ENCODE assay signal across 13 cellular contexts in genomic region chrX:19810809-19811208, GRCh38.
DNase-seq lines count a peak whose midpoint lies in the region; ATAC-seq, FAIRE-seq and TF ChIP-seq lines count a peak whose summit lies in the region.
"Had no signal": no experiment of that assay in that cellular context is flagged by ENCODE, and none has a peak within 500 bp of the region (broad histone marks: within the 10 kb centered on the region; RNA-seq: fewer than 3 reads in every experiment).

No MANE protein-coding gene starts in this region.

- peaks cover 27% of the 10 kb centered on the region for H3K4me1 Mint-ChIP-seq in astrocyte (ENCODE audit: low read depth, unreplicated experiment)
- H3K4me1 Mint-ChIP-seq in activated CD4-positive, alpha-beta T cell treated with anti-CD3 and anti-CD28 coated beads, Interleukin-2, amount 10 ng/mL, durations not matched to agents 24 days and 14 days: peaks cover 36% of the 10 kb centered on the region

- no peak overlapping the region for H2BK120ac ChIP-seq in mesenchymal stem cell (ENCODE audit: low read depth, low read length)

- no peak overlapping the region for H3K14ac ChIP-seq in mesenchymal stem cell (ENCODE audit: low read length in 2 of 2)

- no peak overlapping the region for H4K8ac ChIP-seq in mesenchymal stem cell (ENCODE audit: low read length)

- H2BK15ac ChIP-seq in mesenchymal stem cell (ENCODE audit: low read depth, poor library complexity, severe bottlenecking): no peak overlapping the region

- TF ChIP-seq CTCF in astrocyte (IDR thresholded peaks at IDR 0.05; ENCODE audit: insufficient read depth, low read depth, low read length): no peak

- no peak overlapping the region for H3K23ac ChIP-seq in mesenchymal stem cell (ENCODE audit: low read length in 2 of 2)

- H3K4me1 ChIP-seq in astrocyte (ENCODE audit: insufficient read depth, low read length) (peaks cover 9% of the 10 kb centered on the region), mesenchymal stem cell (ENCODE audit: control insufficient read depth, insufficient read depth, low read depth, low read length) (peaks cover 4% of the 10 kb centered on the region)
- H3K4me1 ChIP-seq: suprapubic skin had no signal

- no peak overlapping the region for H2BK12ac ChIP-seq in mesenchymal stem cell (ENCODE audit: low read length in 2 of 2)

- DNase-seq in CD1c-positive myeloid dendritic cell (ENCODE audit: extremely low spot score) (peak; percentile 60), LHCN-M2 (ENCODE audit: low read depth) (peak; percentile 65), astrocyte (ENCODE audit: low read depth) (no peak), mesenchymal stem cell (peak; percentile 41), NCI-H1417 (lab: John Stamatoyannopoulos, UW) (no peak)
- DNase-seq in activated CD4-positive, alpha-beta T cell treated with anti-CD3 and anti-CD28 coated beads, Interleukin-2, amount 10 ng/mL, durations not matched to agents 24 days and 14 days: no peak
- DNase-seq: cerebellar nuclear complex; stimulated activated CD4-positive, alpha-beta T cell treated with anti-CD3 and anti-CD28 coated beads, Interleukin-15, amount 100 ng/mL, for 24 hours had no signal

- no peaks in the 10 kb centered on the region for H4K20me1 ChIP-seq in astrocyte (ENCODE audit: insufficient read depth, low read length)

- 94% methylated on average over 3 of the region's 5 CpGs for WGBS in mesenchymal stem cell

- no peak overlapping the region for H3K4me3 ChIP-seq in astrocyte (ENCODE audit: insufficient read depth, low read depth, low read length)
- H3K4me3 ChIP-seq in mesenchymal stem cell (ENCODE audit: insufficient read depth in 1 of 2, low read depth in 1 of 2, low read length in 2 of 2): no peak overlapping the region
- H3K4me3 ChIP-seq: hepatocyte, suprapubic skin had no signal

- H3K4me3 Mint-ChIP-seq in astrocyte (ENCODE audit: unreplicated experiment): no peak overlapping the region
- no peak overlapping the region for H3K4me3 Mint-ChIP-seq in activated CD4-positive, alpha-beta T cell treated with anti-CD3 and anti-CD28 coated beads, Interleukin-2, amount 10 ng/mL, durations not matched to agents 24 days and 14 days
- H3K4me3 Mint-ChIP-seq: T-helper 1 cell treated with Interleukin-12 subunit alpha and Interleukin-12 subunit beta and Interleukin-4 antibody, amounts not matched to agents 30 μg/mL and 1 μg/mL, for 36 hours had no signal

- H3K9me3 ChIP-seq in astrocyte (ENCODE audit: insufficient read depth, low read depth, low read length) (no peaks in the 10 kb centered on the region), mesenchymal stem cell (ENCODE audit: control insufficient read depth, low read length) (no peaks in the 10 kb centered on the region)
- H3K9me3 ChIP-seq: suprapubic skin had no signal

- peaks cover 3% of the 10 kb centered on the region for H3K79me1 ChIP-seq in mesenchymal stem cell (replicated peaks; ENCODE audit: low read length, poor library complexity, severe bottlenecking)

- H3K9me3 Mint-ChIP-seq in astrocyte (ENCODE audit: unreplicated experiment): no peaks in the 10 kb centered on the region
- no peaks in the 10 kb centered on the region for H3K9me3 Mint-ChIP-seq in activated CD4-positive, alpha-beta T cell treated with anti-CD3 and anti-CD28 coated beads, Interleukin-2, amount 10 ng/mL, durations not matched to agents 24 days and 14 days

- FAIRE-seq in astrocyte (lab: Jason Lieb, UNC): peak; percentile 70

- no peak overlapping the region for H3K18ac ChIP-seq in mesenchymal stem cell (ENCODE audit: low read depth in 1 of 2, low read length in 2 of 2)

- H3K27me3 ChIP-seq in astrocyte (ENCODE audit: insufficient read depth, low read length) (no peaks in the 10 kb centered on the region), mesenchymal stem cell (ENCODE audit: control insufficient read depth in 1 of 2, insufficient read depth in 1 of 2, low read length in 2 of 2) (peaks cover 0 to 3% of the 10 kb centered on the region in 2 experiments)
- H3K27me3 ChIP-seq: hepatocyte, suprapubic skin had no signal

- H3K79me2 ChIP-seq in astrocyte (ENCODE audit: insufficient read depth, low read length): no peaks in the 10 kb centered on the region
- H3K79me2 ChIP-seq: hepatocyte had no signal

- ATAC-seq in HG03135 (IDR thresholded peaks at IDR 0.05; ENCODE audit: unreplicated experiment) (no peak), HG02840 (IDR thresholded peaks at IDR 0.05; ENCODE audit: low FRiP score, unreplicated experiment) (no peak)

- H3K9ac ChIP-seq in astrocyte (ENCODE audit: low read length) (no peak overlapping the region), mesenchymal stem cell (ENCODE audit: low read length) (peak overlapping the region; percentile 28)

- no peak overlapping the region for H3K27ac Mint-ChIP-seq in astrocyte (ENCODE audit: unreplicated experiment)
- no peak overlapping the region for H3K27ac Mint-ChIP-seq in activated CD4-positive, alpha-beta T cell treated with anti-CD3 and anti-CD28 coated beads, Interleukin-2, amount 10 ng/mL, durations not matched to agents 24 days and 14 days
- H3K27ac Mint-ChIP-seq: T-helper 1 cell treated with Interleukin-12 subunit alpha and Interleukin-12 subunit beta and Interleukin-4 antibody, amounts not matched to agents 30 μg/mL and 1 μg/mL, for 36 hours had no signal

- H3K36me3 Mint-ChIP-seq in astrocyte (ENCODE audit: low read depth, unreplicated experiment): no peaks in the 10 kb centered on the region
- peaks cover 23% of the 10 kb centered on the region for H3K36me3 Mint-ChIP-seq in activated CD4-positive, alpha-beta T cell treated with anti-CD3 and anti-CD28 coated beads, Interleukin-2, amount 10 ng/mL, durations not matched to agents 24 days and 14 days (ENCODE audit: low read depth)

- H3K4me2 ChIP-seq in astrocyte (ENCODE audit: low read length): no peak overlapping the region
- H3K4me2 ChIP-seq in mesenchymal stem cell (ENCODE audit: low read length, poor library complexity, severe bottlenecking): no peak overlapping the region
- H3K4me2 ChIP-seq: hepatocyte had no signal

- H3K36me3 ChIP-seq in astrocyte (ENCODE audit: insufficient read depth, low read length): no peaks in the 10 kb centered on the region
- no peaks in the 10 kb centered on the region for H3K36me3 ChIP-seq in mesenchymal stem cell (ENCODE audit: control insufficient read depth in 1 of 2, insufficient read depth in 2 of 2, low read depth in 1 of 2, low read length in 2 of 2)
- H3K36me3 ChIP-seq: suprapubic skin had no signal

- no peaks in the 10 kb centered on the region for H3K27me3 Mint-ChIP-seq in astrocyte (ENCODE audit: low read depth, unreplicated experiment)
- no peaks in the 10 kb centered on the region for H3K27me3 Mint-ChIP-seq in activated CD4-positive, alpha-beta T cell treated with anti-CD3 and anti-CD28 coated beads, Interleukin-2, amount 10 ng/mL, durations not matched to agents 24 days and 14 days

- H2AFZ ChIP-seq in astrocyte (ENCODE audit: low read depth, low read length): no peak overlapping the region
- no peak overlapping the region for H2AFZ ChIP-seq in mesenchymal stem cell (ENCODE audit: low read depth, low read length)
- H2AFZ ChIP-seq: hepatocyte had no signal

- H3K27ac ChIP-seq in astrocyte (ENCODE audit: low read depth, low read length) (no peak overlapping the region), mesenchymal stem cell (ENCODE audit: low read length, poor library complexity, severe bottlenecking) (no peak overlapping the region)
- H3K27ac ChIP-seq: hepatocyte, suprapubic skin had no signal

- intact Hi-C loops in activated CD4-positive, alpha-beta T cell treated with anti-CD3 and anti-CD28 coated beads, Interleukin-2, amount 10 ng/mL, durations not matched to agents 24 days and 14 days (cut with micrococcal nuclease): no loop called here

- H2BK5ac ChIP-seq in mesenchymal stem cell (ENCODE audit: low read depth, low read length, poor library complexity, severe bottlenecking): no peak overlapping the region

- no peak overlapping the region for H4K91ac ChIP-seq in mesenchymal stem cell (ENCODE audit: low read length)

- no peak overlapping the region for H3K4ac ChIP-seq in mesenchymal stem cell (ENCODE audit: low read depth in 1 of 2, low read length in 2 of 2)

- H2AK5ac ChIP-seq in mesenchymal stem cell (ENCODE audit: low read length, severe bottlenecking): no peak overlapping the region

Comparison
In these comparisons a context has a peak if more than half of its experiments do, and no peak if none do; other contexts are left out.
1. DNase-seq: peak in CD1c-positive myeloid dendritic cell (single experiment), LHCN-M2 (single experiment) and mesenchymal stem cell (single experiment); none in astrocyte (single experiment), NCI-H1417 (0 of 3) and activated CD4-positive, alpha-beta T cell treated with anti-CD3 and anti-CD28 coated beads, Interleukin-2, amount 10 ng/mL, durations not matched to agents 24 days and 14 days (single experiment).